1 cellular context compared by ENCODE assay signal in genomic region chr17:16419929-16420271, GRCh38.
A peak's percentile ranks its signal among the peaks of the same experiment; 100 is the strongest.
TF ChIP-seq lines count a peak whose summit lies in the region.

No MANE protein-coding gene starts in this region.

TF ChIP-seq in HepG2, 621 proteins besides CTCF, POLR2A, EP300 and RAD21 (continued from another document):
- peak; percentile 18 for TF ChIP-seq ZNF687 (CRISPR knock-in tag; IDR thresholded peaks at IDR 0.05)
